In the genomic region with DNA sequence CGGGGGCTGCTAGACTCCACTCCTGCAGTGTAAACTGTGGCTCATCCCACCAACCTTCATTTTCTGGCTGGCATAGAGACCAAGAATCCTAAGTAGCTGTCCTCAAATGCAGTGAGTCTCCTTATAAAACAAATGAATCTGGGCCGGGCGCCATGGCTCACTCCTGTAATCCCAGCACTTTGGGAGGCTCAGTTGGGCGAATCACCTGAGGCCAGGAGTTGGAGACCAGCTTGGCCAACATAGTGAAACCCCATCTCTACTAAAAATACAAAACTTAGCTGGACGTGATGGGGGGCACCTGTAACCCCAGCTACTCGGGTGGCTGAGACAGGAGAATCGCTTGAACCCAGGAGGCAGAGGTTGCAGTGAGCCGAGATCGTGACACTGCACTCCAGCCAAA, we compare ENCODE assay signal across 12 cellular contexts. TPM values are rescaled to one million over a fixed set of nuclear protein-coding genes. Genes with fewer than 3 reads are reported as not detected.
"Had no signal": no experiment of that assay in that cellular context is flagged by ENCODE, and none has a peak within 500 bp of the region (broad histone marks: within the 10 kb centered on the region; RNA-seq: fewer than 3 reads in every experiment).

No MANE protein-coding gene starts in this region.

RNA-seq across cellular contexts. Expression of gene TNFSF14, which starts 29.6 kb away (rescaled TPM):
- total RNA-seq: lung microvascular endothelial cell, occipital lobe, osteocyte, temporal lobe had no signal
- polyA plus RNA-seq: keratinocyte had no signal

RNA-seq across cellular contexts. Expression of gene CD70, which starts 49.4 kb away (rescaled TPM):
- total RNA-seq: hepatocyte; left cardiac atrium; left ventricle myocardium superior; lung microvascular endothelial cell; mucosa of gallbladder; naive thymus-derived CD8-positive, alpha-beta T cell; occipital lobe; psoas muscle; temporal lobe; ureter had no signal
- polyA plus RNA-seq: hepatocyte, psoas muscle had no signal
